Comparison of ENCODE assay signal across 1 cellular context in the genomic region with DNA sequence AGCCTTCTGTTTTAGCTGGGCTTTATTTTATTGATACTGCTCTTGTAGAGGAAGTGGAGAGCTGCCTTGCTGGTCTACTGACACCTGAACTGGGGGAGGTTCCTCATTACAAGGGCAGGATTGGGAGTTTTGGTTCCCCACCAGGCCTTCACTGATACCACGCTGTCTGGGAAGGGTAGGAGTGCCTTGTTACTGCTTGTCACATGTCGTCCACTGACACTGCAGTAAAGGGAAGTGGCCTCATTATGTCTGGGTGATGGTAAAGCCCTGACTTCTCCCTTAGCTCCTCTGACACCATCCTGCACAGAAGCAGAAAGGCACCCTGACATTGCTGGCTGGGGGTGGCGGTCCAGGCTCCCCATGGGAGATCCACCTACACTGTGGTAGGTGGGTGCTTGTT.
A peak's percentile ranks its signal among the peaks of the same experiment; 100 is the strongest.
TF ChIP-seq lines count a peak whose summit lies in the region.

No MANE protein-coding gene starts in this region.

TF ChIP-seq in WTC11, 78 proteins besides CTCF, POLR2A, EP300 and RAD21:
- TF ChIP-seq, protein P1, sequence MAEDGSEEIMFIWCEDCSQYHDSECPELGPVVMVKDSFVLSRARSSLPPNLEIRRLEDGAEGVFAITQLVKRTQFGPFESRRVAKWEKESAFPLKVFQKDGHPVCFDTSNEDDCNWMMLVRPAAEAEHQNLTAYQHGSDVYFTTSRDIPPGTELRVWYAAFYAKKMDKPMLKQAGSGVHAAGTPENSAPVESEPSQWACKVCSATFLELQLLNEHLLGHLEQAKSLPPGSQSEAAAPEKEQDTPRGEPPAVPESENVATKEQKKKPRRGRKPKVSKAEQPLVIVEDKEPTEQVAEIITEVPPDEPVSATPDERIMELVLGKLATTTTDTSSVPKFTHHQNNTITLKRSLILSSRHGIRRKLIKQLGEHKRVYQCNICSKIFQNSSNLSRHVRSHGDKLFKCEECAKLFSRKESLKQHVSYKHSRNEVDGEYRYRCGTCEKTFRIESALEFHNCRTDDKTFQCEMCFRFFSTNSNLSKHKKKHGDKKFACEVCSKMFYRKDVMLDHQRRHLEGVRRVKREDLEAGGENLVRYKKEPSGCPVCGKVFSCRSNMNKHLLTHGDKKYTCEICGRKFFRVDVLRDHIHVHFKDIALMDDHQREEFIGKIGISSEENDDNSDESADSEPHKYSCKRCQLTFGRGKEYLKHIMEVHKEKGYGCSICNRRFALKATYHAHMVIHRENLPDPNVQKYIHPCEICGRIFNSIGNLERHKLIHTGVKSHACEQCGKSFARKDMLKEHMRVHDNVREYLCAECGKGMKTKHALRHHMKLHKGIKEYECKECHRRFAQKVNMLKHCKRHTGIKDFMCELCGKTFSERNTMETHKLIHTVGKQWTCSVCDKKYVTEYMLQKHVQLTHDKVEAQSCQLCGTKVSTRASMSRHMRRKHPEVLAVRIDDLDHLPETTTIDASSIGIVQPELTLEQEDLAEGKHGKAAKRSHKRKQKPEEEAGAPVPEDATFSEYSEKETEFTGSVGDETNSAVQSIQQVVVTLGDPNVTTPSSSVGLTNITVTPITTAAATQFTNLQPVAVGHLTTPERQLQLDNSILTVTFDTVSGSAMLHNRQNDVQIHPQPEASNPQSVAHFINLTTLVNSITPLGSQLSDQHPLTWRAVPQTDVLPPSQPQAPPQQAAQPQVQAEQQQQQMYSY (CRISPR knock-in tag; IDR thresholded peaks at IDR 0.05) = peak; percentile 50; the same call in 1 of the 2 replicates
- TF ChIP-seq NFE2L1 (CRISPR knock-in tag; IDR thresholded peaks at IDR 0.05) = no peak
- TF ChIP-seq CREM (CRISPR knock-in tag; IDR thresholded peaks at IDR 0.05) = no peak
